8 cellular contexts compared by ENCODE assay signal in genomic region chr1:149708192-149708853, GRCh38.
DNase-seq lines count a peak whose midpoint lies in the region; ATAC-seq, FAIRE-seq and TF ChIP-seq lines count a peak whose summit lies in the region.
"Not testable (repeated sequence)": the region's sequence is repeated elsewhere in the genome, so short reads cannot be mapped to it uniquely, and the experiment has no call there.

No MANE protein-coding gene starts in this region.

- ATAC-seq in GM18858 (IDR thresholded peaks at IDR 0.05; ENCODE audit: unreplicated experiment) (peak; percentile 86), HG03103 (IDR thresholded peaks at IDR 0.05; ENCODE audit: low read depth, unreplicated experiment) (peak; percentile 90), body of pancreas (peak; percentile 91)

- not testable (repeated sequence) for H3K4me3 ChIP-seq in body of pancreas

- FAIRE-seq in urothelium cell line (lab: Jason Lieb, UNC): not testable (repeated sequence)

- peak overlapping the region in 3 of 4 donors; percentile 38 to 65 (median 64) for H3K27ac ChIP-seq in body of pancreas

- not testable (repeated sequence) for H3K36me3 ChIP-seq in body of pancreas (replicated peaks in 1 of 2; ENCODE audit: insufficient read depth in 1 of 2, low read depth in 2 of 2)

- H3K9me3 ChIP-seq in body of pancreas: not testable (repeated sequence)

- TF ChIP-seq CTCF in body of pancreas (IDR thresholded peaks at IDR 0.05): peak in 1 of 7 experiments; percentile 12

- H3K27me3 ChIP-seq in body of pancreas: not testable (repeated sequence)

- 3 to 5% methylated on average over 12 of the region's 22 CpGs for WGBS in body of pancreas, 2 donors

- DNase-seq in NCI-H524 (lab: John Stamatoyannopoulos, UW): peak; percentile 75 to 76
- DNase-seq in activated CD4-positive, alpha-beta T cell treated with anti-CD3 and anti-CD28 coated beads for 1 hour: peak; percentile 45
- DNase-seq in body of pancreas: peak in 3 of 4 donors; percentile 73 to 82 (median 76)
- peak; percentile 36 to 62 for DNase-seq in hippocampal formation (lab: John Stamatoyannopoulos, UW)
- DNase-seq in renal cortical epithelial cell (ENCODE audit: low read depth): peak; percentile 67
- DNase-seq in urothelium cell line (ENCODE audit: low spot score): peak; percentile 16

- intact Hi-C loops in body of pancreas (cut with DNase I): not testable (repeated sequence)

- not testable (repeated sequence) for H3K4me1 ChIP-seq in body of pancreas

- not testable (repeated sequence) for TF ChIP-seq POLR2A in body of pancreas (IDR thresholded peaks at IDR 0.05)

Comparison
In these comparisons a context has a peak if more than half of its experiments do, and no peak if none do; other contexts are left out.
1. DNase-seq: peak in every context shown above with its lines; median percentile 76 in body of pancreas; 76 in NCI-H524; 67 in renal cortical epithelial cell; 49 in hippocampal formation; 45 in activated CD4-positive, alpha-beta T cell treated with anti-CD3 and anti-CD28 coated beads for 1 hour; 16 in urothelium cell line.